ENCODE assay signal across 34 cellular contexts in genomic region chr15:92232317-92232716, GRCh38.
"Had no signal": no experiment of that assay in that cellular context is flagged by ENCODE, and none has a peak within 500 bp of the region (broad histone marks: within the 10 kb centered on the region; RNA-seq: fewer than 3 reads in every experiment).

No MANE protein-coding gene starts in this region.

- H3K4me1 Mint-ChIP-seq: activated B cell treated with CpG ODN at 0.5 μM for 24 hours had no signal

- H3K36me3 Mint-ChIP-seq: activated CD4-positive, alpha-beta memory T cell treated with anti-CD3 and anti-CD28 coated beads for 36 hours had no signal

- H3K36me3 ChIP-seq: adrenal gland, breast epithelium, MG63, SJSA1 had no signal

- H3K4me3 Mint-ChIP-seq: activated B cell treated with CpG ODN at 0.5 μM for 24 hours; activated CD4-positive, alpha-beta memory T cell treated with anti-CD3 and anti-CD28 coated beads for 36 hours; activated naive CD4-positive, alpha-beta T cell treated with anti-CD3 and anti-CD28 coated beads for 36 hours; activated T-cell treated with anti-CD3 and anti-CD28 coated beads, Interleukin-2, amount 50 U/mL, for 4 hours; activated T-helper 1 cell treated with anti-CD3 and anti-CD28 coated beads, Interleukin-12 subunit alpha, Interleukin-12 subunit beta, Interleukin-2, Interleukin-4 antibody, amounts not matched to agents 30 ng/mL and 10 ng/mL and 1 ng/mL, durations not matched to agents 14 hours and 24 hours and 36 hours; T-helper 1 cell treated with Interleukin-12 subunit alpha and Interleukin-12 subunit beta and Interleukin-4 antibody, amounts not matched to agents 30 μg/mL and 1 μg/mL, for 36 hours; T-helper 2 cell treated with Interferon-gamma antibody and Interleukin-4, amounts not matched to agents 5 μg/mL and 100 μg/mL, for 36 hours had no signal

- H3K27me3 Mint-ChIP-seq: activated B cell treated with CpG ODN at 0.5 μM for 24 hours had no signal

- H3K4me1 ChIP-seq: adrenal gland, body of pancreas, breast epithelium, SJSA1 had no signal

- DNase-seq: activated B cell treated with CpG ODN at 0.5 μM for 24 hours; activated CD4-positive, alpha-beta memory T cell treated with anti-CD3 and anti-CD28 coated beads for 36 hours; activated CD4-positive, alpha-beta T cell treated with anti-CD3 and anti-CD28 coated beads for 4 hours; activated CD4-positive, alpha-beta T cell treated with anti-CD3 and anti-CD28 coated beads, Interleukin-2, amount 50 U/mL, for 1 hour; activated CD4-positive, CD25-positive, alpha-beta regulatory T cell treated with anti-CD3 and anti-CD28 coated beads, Interleukin-2, amount 50 U/mL, for 72 hours; activated CD8-positive, alpha-beta memory T cell treated with anti-CD3 and anti-CD28 coated beads, Interleukin-2, amount 50 U/mL, for 4 hours; activated gamma-delta T cell treated with Interleukin-2 at 50 U/mL for 16 hours; activated naive CD4-positive, alpha-beta T cell treated with anti-CD3 and anti-CD28 coated beads for 36 hours; activated T-cell treated with anti-CD3 and anti-CD28 coated beads for 4 hours; activated T-cell treated with anti-CD3 and anti-CD28 coated beads, Interleukin-2, amount 50 U/mL, for 4 hours; adrenal gland; body of pancreas; caudate nucleus; cerebellar nuclear complex; Kasumi-1; MG63; NCI-H1048; NCI-H1105 treated with DMSO at 0.1 percent for 48 hours; NCI-H1436 treated with DMSO at 0.1 percent for 48 hours; NCI-H1694 treated with DMSO at 0.1 percent for 48 hours; NCI-H2029; NCI-H510A; NCI-H526; NCI-H748 treated with DMSO at 0.1 percent for 48 hours; PC-9; SHP77 treated with DMSO at 0.1 percent for 48 hours; SK-N-SH had no signal

- H2AFZ ChIP-seq: PC-9 had no signal

- H3K4me3 ChIP-seq: adrenal gland, body of pancreas, breast epithelium, MG63, PC-9, SJSA1 had no signal

- ATAC-seq: activated naive CD4-positive, alpha-beta T cell treated with anti-CD3 and anti-CD28 coated beads, Interleukin-2, amount 50 U/mL, for 72 hours; activated T-cell treated with anti-CD3 and anti-CD28 coated beads, Interleukin-2, amount 50 U/mL, for 4 hours; body of pancreas had no signal

- H3K4me2 ChIP-seq: PC-9, SK-N-SH had no signal

- H3K27ac ChIP-seq: adrenal gland, body of pancreas, breast epithelium, PC-9, SJSA1, VCaP had no signal

- H3K27ac Mint-ChIP-seq: activated B cell treated with CpG ODN at 0.5 μM for 24 hours; activated CD4-positive, alpha-beta memory T cell treated with anti-CD3 and anti-CD28 coated beads for 36 hours; activated naive CD4-positive, alpha-beta T cell treated with anti-CD3 and anti-CD28 coated beads for 36 hours; activated naive CD4-positive, alpha-beta T cell treated with anti-CD3 and anti-CD28 coated beads, Interleukin-2, amount 50 U/mL, for 72 hours; activated T-helper 1 cell treated with anti-CD3 and anti-CD28 coated beads, Interleukin-12 subunit alpha, Interleukin-12 subunit beta, Interleukin-2, Interleukin-4 antibody, amounts not matched to agents 30 ng/mL and 10 ng/mL and 1 ng/mL, durations not matched to agents 14 hours and 24 hours and 36 hours; T-helper 1 cell treated with Interleukin-12 subunit alpha and Interleukin-12 subunit beta and Interleukin-4 antibody, amounts not matched to agents 30 μg/mL and 1 μg/mL, for 36 hours; T-helper 2 cell treated with Interferon-gamma antibody and Interleukin-4, amounts not matched to agents 5 μg/mL and 100 μg/mL, for 36 hours had no signal

- H3K9me3 Mint-ChIP-seq: activated T-helper 1 cell treated with anti-CD3 and anti-CD28 coated beads, Interleukin-12 subunit alpha, Interleukin-12 subunit beta, Interleukin-2, Interleukin-4 antibody, amounts not matched to agents 30 ng/mL and 10 ng/mL and 1 ng/mL, durations not matched to agents 14 hours and 24 hours and 36 hours; T-helper 1 cell treated with Interleukin-12 subunit alpha and Interleukin-12 subunit beta and Interleukin-4 antibody, amounts not matched to agents 30 μg/mL and 1 μg/mL, for 36 hours; T-helper 2 cell treated with Interferon-gamma antibody and Interleukin-4, amounts not matched to agents 5 μg/mL and 100 μg/mL, for 36 hours had no signal

- H3K9me3 ChIP-seq: body of pancreas, MG63, SJSA1, SK-N-SH had no signal

- H3K27me3 ChIP-seq: body of pancreas, SJSA1 had no signal

- H3K9me2 ChIP-seq: SK-N-SH had no signal
